ENCODE assay signal across 17 cellular contexts in the genomic region with DNA sequence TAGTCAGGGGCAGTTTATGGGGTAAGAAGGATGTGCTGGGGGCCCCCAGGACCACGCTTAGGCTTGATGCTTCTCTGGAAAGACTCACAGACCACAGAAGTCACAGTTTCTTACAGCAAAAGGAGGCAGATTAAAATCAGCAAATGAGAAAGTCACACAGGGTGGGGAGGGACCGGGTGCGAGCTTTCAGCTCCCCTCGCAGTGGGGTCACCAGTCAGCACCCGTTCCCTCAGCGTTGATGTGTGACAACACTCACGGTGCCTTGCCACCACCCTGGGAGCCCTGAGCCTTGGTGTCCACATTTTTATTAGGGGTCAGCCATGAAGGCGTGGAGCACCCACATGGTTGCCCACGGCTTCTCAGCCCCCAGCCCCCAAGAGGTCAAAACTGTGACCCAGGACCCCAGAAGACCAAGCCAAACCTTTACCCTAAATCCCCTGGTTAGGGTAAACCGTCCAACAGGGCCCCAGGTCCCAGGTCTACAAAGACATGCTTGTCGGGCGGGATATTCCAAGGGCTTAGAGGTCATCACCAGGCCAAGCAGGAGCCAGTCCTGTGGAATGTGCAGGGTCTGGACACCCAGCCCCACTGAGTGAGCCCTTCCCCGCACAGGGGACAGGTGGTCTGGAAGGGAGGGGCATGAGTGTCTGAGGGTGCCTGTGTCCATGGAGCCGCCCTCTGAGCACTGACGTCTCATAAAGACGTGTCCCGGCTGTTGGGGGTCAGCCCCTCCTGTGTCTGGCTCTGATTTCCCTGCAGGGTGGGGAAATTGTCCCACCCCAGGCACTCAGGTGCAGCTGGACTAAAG.
DNase-seq lines count a peak whose midpoint lies in the region; ATAC-seq and TF ChIP-seq lines count a peak whose summit lies in the region.
"Had no signal": no experiment of that assay in that cellular context is flagged by ENCODE, and none has a peak within 500 bp of the region (broad histone marks: within the 10 kb centered on the region; RNA-seq: fewer than 3 reads in every experiment).

No MANE protein-coding gene starts in this region.

- no peak for TF ChIP-seq POLR2A in suprapubic skin (IDR thresholded peaks at IDR 0.05)

- H3K4me3 ChIP-seq in suprapubic skin: no peak overlapping the region
- H3K4me3 ChIP-seq: A549, Peyer's patch had no signal

- H3K27ac Mint-ChIP-seq in nephron progenitor cell: no peak overlapping the region
- H3K27ac Mint-ChIP-seq: CD8-positive, alpha-beta T cell; IgD-negative memory B cell had no signal

- peaks cover 3% of the 10 kb centered on the region for H3K27me3 Mint-ChIP-seq in nephron progenitor cell (ENCODE audit: low read depth, poor library complexity)

- peak overlapping the region; percentile 48 for H3K27ac ChIP-seq in KOPT-K1 (ENCODE audit: low read depth, low read length, poor library complexity, severe bottlenecking)
- no peak overlapping the region for H3K27ac ChIP-seq in suprapubic skin
- H3K27ac ChIP-seq: A549, Peyer's patch had no signal

- WGBS in suprapubic skin: 85% methylated on average over 11 of the region's 17 CpGs

- H3K9me3 ChIP-seq in KOPT-K1 (ENCODE audit: insufficient read depth, low read length, poor library complexity, severe bottlenecking) (no peaks in the 10 kb centered on the region), suprapubic skin (no peaks in the 10 kb centered on the region)
- H3K9me3 ChIP-seq: A549, Peyer's patch had no signal

- TF ChIP-seq CTCF in suprapubic skin (IDR thresholded peaks at IDR 0.05) (no peak), nephron progenitor cell (IDR thresholded peaks at IDR 0.05) (no peak)

- no peaks in the 10 kb centered on the region for H3K9me3 Mint-ChIP-seq in nephron progenitor cell
- H3K9me3 Mint-ChIP-seq: CD8-positive, alpha-beta T cell; IgD-negative memory B cell had no signal

- peak; percentile 13 for DNase-seq in activated T-cell treated with anti-CD3 and anti-CD28 coated beads, Interleukin-2, amount 50 U/mL, for 1 hour
- DNase-seq in activated T-cell treated with anti-CD3 and anti-CD28 coated beads for 4 hours (no peak), left kidney (ENCODE audit: low read depth, low spot score) (peak; percentile 51), suprapubic skin (ENCODE audit: low spot score in 2 of 2) (peak; percentile 34 to 67), C1 segment of cervical spinal cord (lab: John Stamatoyannopoulos, UW) (no peak), nephron progenitor cell (no peak)
- DNase-seq: CD8-positive, alpha-beta T cell; Karpas-422; NCI-H187; NCI-H446; NCI-H526 had no signal

- H3K4me1 Mint-ChIP-seq in nephron progenitor cell: peaks cover 48% of the 10 kb centered on the region

- H3K36me3 Mint-ChIP-seq in nephron progenitor cell (ENCODE audit: low read depth): no peaks in the 10 kb centered on the region
- H3K36me3 Mint-ChIP-seq: CD8-positive, alpha-beta T cell had no signal

- no peak for ATAC-seq in HG03280 (IDR thresholded peaks at IDR 0.05; ENCODE audit: unreplicated experiment)
- ATAC-seq: A549; CD8-positive, alpha-beta T cell; HCT116 had no signal

- no peak overlapping the region for H3K4me3 Mint-ChIP-seq in nephron progenitor cell
- H3K4me3 Mint-ChIP-seq: CD8-positive, alpha-beta T cell; IgD-negative memory B cell had no signal

- H3K27me3 ChIP-seq in suprapubic skin: no peaks in the 10 kb centered on the region
- H3K27me3 ChIP-seq: Peyer's patch had no signal

- TF ChIP-seq EP300 in suprapubic skin (IDR thresholded peaks at IDR 0.05): no peak

- H3K4me1 ChIP-seq in suprapubic skin: peaks cover 14% of the 10 kb centered on the region
- H3K4me1 ChIP-seq: A549, Peyer's patch had no signal

- H3K36me3 ChIP-seq in KOPT-K1 (ENCODE audit: insufficient read depth, low read length): no peaks in the 10 kb centered on the region
- H3K36me3 ChIP-seq in suprapubic skin: no peaks in the 10 kb centered on the region
- H3K36me3 ChIP-seq: Peyer's patch had no signal

Comparison
In these comparisons a context has a peak if more than half of its experiments do, and no peak if none do; other contexts are left out.
1. DNase-seq: peak in activated T-cell treated with anti-CD3 and anti-CD28 coated beads, Interleukin-2, amount 50 U/mL, for 1 hour (single experiment), left kidney (single experiment) and suprapubic skin (2 of 2); none in activated T-cell treated with anti-CD3 and anti-CD28 coated beads for 4 hours (single experiment), C1 segment of cervical spinal cord (0 of 14) and nephron progenitor cell (single experiment).